In the genomic region with DNA sequence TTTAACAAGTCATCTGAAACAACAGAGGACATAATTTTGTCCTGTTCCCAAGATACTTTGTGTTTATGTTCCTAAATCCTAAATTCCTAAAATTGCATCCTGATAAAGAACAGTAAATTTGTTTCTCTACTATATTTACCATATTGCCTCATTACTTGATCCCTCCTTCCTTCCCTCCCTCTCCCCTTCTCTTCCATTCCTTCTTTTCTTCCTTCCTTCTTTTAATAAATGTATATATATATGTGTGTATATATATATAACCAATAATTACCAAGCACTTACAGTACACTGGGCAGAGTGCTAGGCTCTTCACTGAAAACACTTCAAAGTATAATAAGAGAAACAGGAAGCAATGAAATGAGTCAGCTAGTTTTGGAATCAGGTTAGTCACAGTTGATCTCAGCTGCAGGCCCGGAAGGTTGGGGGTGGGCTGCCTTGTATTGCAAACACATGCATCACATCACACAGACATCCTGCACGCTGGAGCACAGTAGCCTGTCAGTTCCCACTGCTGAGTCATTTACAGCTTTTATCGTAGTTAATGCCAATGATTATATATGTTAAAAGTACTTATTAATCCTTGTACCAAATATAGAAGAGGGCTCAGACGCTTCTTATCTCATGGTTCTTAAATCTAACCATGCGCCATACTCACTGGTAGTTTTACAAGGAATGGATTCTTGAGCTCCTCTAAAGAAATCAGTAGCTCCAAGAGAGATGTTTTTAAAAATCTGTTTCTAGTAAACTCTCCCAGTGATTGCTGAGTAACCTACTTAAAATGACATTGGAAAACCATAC, we compare ENCODE assay signal across 1 cellular context.
TF ChIP-seq lines count a peak whose summit lies in the region.

No MANE protein-coding gene starts in this region.

TF ChIP-seq in IMR-90, 13 proteins besides CTCF, POLR2A, EP300 and RAD21 (continued from another document):
- TF ChIP-seq, protein P1, sequence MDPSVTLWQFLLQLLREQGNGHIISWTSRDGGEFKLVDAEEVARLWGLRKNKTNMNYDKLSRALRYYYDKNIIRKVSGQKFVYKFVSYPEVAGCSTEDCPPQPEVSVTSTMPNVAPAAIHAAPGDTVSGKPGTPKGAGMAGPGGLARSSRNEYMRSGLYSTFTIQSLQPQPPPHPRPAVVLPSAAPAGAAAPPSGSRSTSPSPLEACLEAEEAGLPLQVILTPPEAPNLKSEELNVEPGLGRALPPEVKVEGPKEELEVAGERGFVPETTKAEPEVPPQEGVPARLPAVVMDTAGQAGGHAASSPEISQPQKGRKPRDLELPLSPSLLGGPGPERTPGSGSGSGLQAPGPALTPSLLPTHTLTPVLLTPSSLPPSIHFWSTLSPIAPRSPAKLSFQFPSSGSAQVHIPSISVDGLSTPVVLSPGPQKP (IDR thresholded peaks at IDR 0.05; ENCODE audit: borderline replicate concordance, low read depth, low read length), result no peak
- TF ChIP-seq FOS (IDR thresholded peaks at IDR 0.05; ENCODE audit: low read depth, low read length) (peak; percentile 64), RFX5 (IDR thresholded peaks at IDR 0.05; ENCODE audit: low read depth, low read length) (no peak), CHD1 (IDR thresholded peaks at IDR 0.05; ENCODE audit: low read depth, low read length) (no peak), CEBPB (IDR thresholded peaks at IDR 0.05; ENCODE audit: low read depth, low read length) (peak; percentile 70)
